In the genomic region with DNA sequence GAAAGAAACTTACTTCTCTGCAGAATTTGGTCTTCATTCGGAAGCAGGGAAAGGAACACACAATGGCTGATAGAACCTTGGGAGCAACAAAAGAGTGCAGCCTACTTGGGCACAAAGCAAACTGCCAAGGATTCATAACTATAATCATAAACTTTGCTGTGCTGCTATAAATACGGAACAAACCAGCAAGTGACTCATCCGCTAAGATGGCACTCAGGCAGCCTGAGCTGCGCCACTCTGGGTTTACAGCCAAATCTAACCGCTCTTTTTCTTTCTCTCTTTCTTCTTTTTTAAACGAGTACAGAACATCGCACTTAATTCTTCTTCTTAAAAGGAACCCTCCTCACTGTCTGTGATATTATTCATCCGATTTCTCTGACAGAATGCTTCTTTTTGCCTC, we compare ENCODE assay signal across 16 cellular contexts.
DNase-seq lines count a peak whose midpoint lies in the region; ATAC-seq, FAIRE-seq and TF ChIP-seq lines count a peak whose summit lies in the region.
"Had no signal": no experiment of that assay in that cellular context is flagged by ENCODE, and none has a peak within 500 bp of the region (broad histone marks: within the 10 kb centered on the region; RNA-seq: fewer than 3 reads in every experiment).

No MANE protein-coding gene starts in this region.

- no peak overlapping the region for H3K4me3 Mint-ChIP-seq in activated naive CD4-positive, alpha-beta T cell treated with anti-CD3 and anti-CD28 coated beads for 36 hours
- H3K4me3 Mint-ChIP-seq: H9 had no signal

- H3K4me3 ChIP-seq in GM12878 = 0 out of 2 replicates have a peak overlapping the region, but pooled peaks have one; percentile 35
- peak overlapping the region; percentile 36 to 41 for H3K4me3 ChIP-seq in stomach smooth muscle (ENCODE audit: low read length in 2 of 2)
- no peak overlapping the region for H3K4me3 ChIP-seq in aorta (ENCODE audit: low read length in 2 of 2)

- peaks cover 28% of the 10 kb centered on the region for H3K27me3 Mint-ChIP-seq in activated naive CD4-positive, alpha-beta T cell treated with anti-CD3 and anti-CD28 coated beads for 36 hours (ENCODE audit: low read depth)

- FAIRE-seq in GM12878 (lab: Jason Lieb, UNC) = no peak

- no peaks in the 10 kb centered on the region for H3K9me3 ChIP-seq in GM12878 (replicated peaks; ENCODE audit: control insufficient read depth, insufficient read depth, low read length)
- no peaks in the 10 kb centered on the region for H3K9me3 ChIP-seq in stomach smooth muscle (ENCODE audit: control insufficient read depth in 2 of 2, low read length in 2 of 2)
- H3K9me3 ChIP-seq in aorta (ENCODE audit: control insufficient read depth, low read length) = no peaks in the 10 kb centered on the region

- H3K27ac ChIP-seq in GM12878 (ENCODE audit: control insufficient read depth, insufficient read depth) (peak overlapping the region; percentile 64), stomach smooth muscle (ENCODE audit: low read length) (peak overlapping the region; percentile 19), aorta (ENCODE audit: low read depth in 1 of 2, low read length in 2 of 2) (peak overlapping the region in 1 of 2 donors; percentile 8)

- H3K36me3 ChIP-seq in GM12878 (ENCODE audit: control insufficient read depth in 2 of 2, insufficient read depth in 2 of 2, low read length in 1 of 2) (no peaks in the 10 kb centered on the region), stomach smooth muscle (ENCODE audit: control insufficient read depth in 2 of 2, insufficient read depth in 2 of 2, low read length in 2 of 2) (no peaks in the 10 kb centered on the region), aorta (ENCODE audit: control insufficient read depth in 1 of 2, insufficient read depth in 2 of 2, low read length in 1 of 2) (peaks cover 0 to 2% of the 10 kb centered on the region in 2 donors)

- H4K20me1 ChIP-seq in GM12878 (ENCODE audit: control insufficient read depth, insufficient read depth) = no peaks in the 10 kb centered on the region

- TF ChIP-seq POLR2A in GM12878 (IDR thresholded peaks at IDR 0.05; ENCODE audit: low read depth, low read length) = no peak

- peaks cover 69% of the 10 kb centered on the region for H3K4me1 ChIP-seq in GM12878 (ENCODE audit: control insufficient read depth, insufficient read depth, low read length)
- peaks cover 9% of the 10 kb centered on the region for H3K4me1 ChIP-seq in stomach smooth muscle (ENCODE audit: control insufficient read depth, insufficient read depth, low read length)
- H3K4me1 ChIP-seq in aorta (ENCODE audit: control insufficient read depth in 1 of 2, insufficient read depth in 2 of 2, low read length in 2 of 2) = peaks cover 0 to 2% of the 10 kb centered on the region in 2 donors

- no TSS peak for BruUV-seq in GM12878 (replicated peaks; lab: Mats Ljungman, UMichigan)

- H3K79me2 ChIP-seq in GM12878 (ENCODE audit: control insufficient read depth, insufficient read depth, low read length) = no peaks in the 10 kb centered on the region

- H3K9ac ChIP-seq in GM12878 (ENCODE audit: control insufficient read depth, insufficient read depth, low read length) (peak overlapping the region; percentile 55; the same call in 1 of the 2 replicates), stomach smooth muscle (ENCODE audit: low read length in 2 of 2) (peak overlapping the region; percentile 43 to 57)

- H3K9me3 Mint-ChIP-seq in activated naive CD4-positive, alpha-beta T cell treated with anti-CD3 and anti-CD28 coated beads, Interleukin-2, amount 50 U/mL, for 72 hours = no peaks in the 10 kb centered on the region
- no peaks in the 10 kb centered on the region for H3K9me3 Mint-ChIP-seq in activated naive CD4-positive, alpha-beta T cell treated with anti-CD3 and anti-CD28 coated beads for 36 hours
- H3K9me3 Mint-ChIP-seq: H9 had no signal

- POLR2A ChIA-PET in GM12878 (lab: Charles Lee) = interaction anchor here (1.1 to 1.6 kb wide), 4 partner anchors 9 to 23 kb away, joined by 3 to 4 read pairs (median 3); no protein-coding TSS in a partner anchor

- TF ChIP-seq RAD21 in GM12878 (IDR thresholded peaks at IDR 0.05; ENCODE audit: insufficient read depth, low read depth, low read length) = no peak

- 4% methylated on average over 8 of the region's 8 CpGs for WGBS in GM12878 (ENCODE audit: insufficient coverage, insufficient replicate concordance, low lambda C conversion rate, missing lambda C conversion rate)
- 57 to 65% methylated on average over 8 of the region's 8 CpGs for WGBS in aorta, 2 donors

- SMC1A ChIA-PET in GM12878 (lab: Charles Lee; ENCODE audit: uncharacterized antibody, unreplicated experiment) = interaction anchor here (1.2 to 12.6 kb wide), 5 partner anchors 17 to 52 kb away, joined by 3 to 116 read pairs (median 4); no protein-coding TSS in a partner anchor

- H3K27ac Mint-ChIP-seq in activated naive CD4-positive, alpha-beta T cell treated with anti-CD3 and anti-CD28 coated beads, Interleukin-2, amount 50 U/mL, for 72 hours = peak overlapping the region; percentile 45 to 75
- no peak overlapping the region for H3K27ac Mint-ChIP-seq in activated naive CD4-positive, alpha-beta T cell treated with anti-CD3 and anti-CD28 coated beads for 36 hours
- H3K27ac Mint-ChIP-seq: H9 had no signal

- no peak for DNase-seq in activated naive CD4-positive, alpha-beta T cell treated with anti-CD3 and anti-CD28 coated beads, Interleukin-2, amount 50 U/mL, for 72 hours (ENCODE audit: low spot score in 2 of 2)
- no peak for DNase-seq in activated naive CD4-positive, alpha-beta T cell treated with anti-CD3 and anti-CD28 coated beads for 36 hours
- DNase-seq in NOMO-1 (lab: John Stamatoyannopoulos, UW; ENCODE audit: unreplicated experiment in 2 of 2) (peak; percentile 37 to 81), GM12878 (ENCODE audit: low read depth, low spot score) (no peak), NCI-H748 (lab: John Stamatoyannopoulos, UW; ENCODE audit: unreplicated experiment) (no peak), aorta (no peak), NCI-H2029 (lab: John Stamatoyannopoulos, UW) (no peak)
- DNase-seq: activated CD4-positive, CD25-positive, alpha-beta regulatory T cell; central memory CD4-positive, alpha-beta T cell; DMS53; H9; mammary epithelial cell; NCI-H1694; NCI-H774; stimulated activated CD4-positive, alpha-beta T cell treated with anti-CD3 and anti-CD28 coated beads, Interleukin-15, amount 100 ng/mL, for 24 hours had no signal

- peak overlapping the region; percentile 75 for H3K4me2 ChIP-seq in GM12878 (ENCODE audit: control insufficient read depth, insufficient read depth)

- no peak overlapping the region; the same call in 1 of the 2 replicates for H2AFZ ChIP-seq in GM12878 (ENCODE audit: control insufficient read depth, low read depth, low read length)

- peaks cover 20% of the 10 kb centered on the region for H3K4me1 Mint-ChIP-seq in activated naive CD4-positive, alpha-beta T cell treated with anti-CD3 and anti-CD28 coated beads for 36 hours (ENCODE audit: low read depth)

- no peaks in the 10 kb centered on the region for H3K36me3 Mint-ChIP-seq in activated naive CD4-positive, alpha-beta T cell treated with anti-CD3 and anti-CD28 coated beads, Interleukin-2, amount 50 U/mL, for 72 hours
- H3K36me3 Mint-ChIP-seq in activated naive CD4-positive, alpha-beta T cell treated with anti-CD3 and anti-CD28 coated beads for 36 hours (ENCODE audit: low read depth) = no peaks in the 10 kb centered on the region

- H3K27me3 ChIP-seq in GM12878 (replicated peaks in 1 of 2; ENCODE audit: control insufficient read depth in 2 of 2, insufficient read depth in 2 of 2, low read length in 1 of 2) (no peaks in the 10 kb centered on the region), stomach smooth muscle (ENCODE audit: control insufficient read depth in 1 of 2, insufficient read depth in 2 of 2, low read length in 2 of 2) (no peaks in the 10 kb centered on the region), aorta (ENCODE audit: control insufficient read depth in 1 of 2, insufficient read depth in 2 of 2, low read length in 1 of 2) (no peaks in the 10 kb centered on the region)

- intact Hi-C loops in activated naive CD4-positive, alpha-beta T cell treated with anti-CD3 and anti-CD28 coated beads for 36 hours (cut with micrococcal nuclease) = loop anchor here (10.0 kb wide), 3 partner anchors 468 to 728 kb away; no protein-coding TSS in a partner anchor
- intact Hi-C loops in GM12878 (cut with micrococcal nuclease; ENCODE audit: unreplicated experiment) = loop anchor here (5.0 to 10.0 kb wide), 2 partner anchors 50 to 402 kb away; a partner anchor contains a TSS
- intact Hi-C loops in aorta (cut with DNase I) = no loop called here

- in situ Hi-C loops in GM12878 (cut with MboI) = no loop called here

- peak in 1 of 2 donors; percentile 42 for ATAC-seq in activated naive CD4-positive, alpha-beta T cell treated with anti-CD3 and anti-CD28 coated beads, Interleukin-2, amount 50 U/mL, for 72 hours
- ATAC-seq in GM12878 = no peak
- no peak for ATAC-seq in aorta (ENCODE audit: low FRiP score)

- TF ChIP-seq CTCF in GM12878 (IDR thresholded peaks at IDR 0.05 in 2 of 3, conservative IDR thresholded peaks at IDR 0.05 in 1 of 3; ENCODE audit: control insufficient read depth in 2 of 3, extremely low read depth in 1 of 3, insufficient read depth in 1 of 3, low read depth in 3 of 3, low read length in 3 of 3) = no peak

- TF ChIP-seq EP300 in GM12878 (IDR thresholded peaks at IDR 0.05; ENCODE audit: borderline replicate concordance in 1 of 2, control insufficient read depth in 1 of 2, low read depth in 2 of 2, low read length in 2 of 2) = no peak

- RAD21 ChIA-PET in GM12878 (lab: Charles Lee; ENCODE audit: unreplicated experiment) = interaction anchor here (1.0 to 4.5 kb wide), 6 partner anchors 18 to 51 kb away, joined by 3 to 24 read pairs (median 4); no protein-coding TSS in a partner anchor

- CTCF ChIA-PET in activated naive CD4-positive, alpha-beta T cell treated with anti-CD3 and anti-CD28 coated beads for 36 hours (lab: Charles Lee) = no interaction called here
- CTCF ChIA-PET in GM12878 (lab: Yijun Ruan, JAX) = interaction anchor here (0.6 to 17.7 kb wide), 7 partner anchors 9 to 720 kb away, joined by 3 to 214 read pairs (median 6); no protein-coding TSS in a partner anchor

TF ChIP-seq in GM12878, 131 proteins besides CTCF, POLR2A, EP300 and RAD21:
- TF ChIP-seq SREBF1 (IDR thresholded peaks at IDR 0.05; ENCODE audit: low read length) = no peak
- TF ChIP-seq, protein P1, sequence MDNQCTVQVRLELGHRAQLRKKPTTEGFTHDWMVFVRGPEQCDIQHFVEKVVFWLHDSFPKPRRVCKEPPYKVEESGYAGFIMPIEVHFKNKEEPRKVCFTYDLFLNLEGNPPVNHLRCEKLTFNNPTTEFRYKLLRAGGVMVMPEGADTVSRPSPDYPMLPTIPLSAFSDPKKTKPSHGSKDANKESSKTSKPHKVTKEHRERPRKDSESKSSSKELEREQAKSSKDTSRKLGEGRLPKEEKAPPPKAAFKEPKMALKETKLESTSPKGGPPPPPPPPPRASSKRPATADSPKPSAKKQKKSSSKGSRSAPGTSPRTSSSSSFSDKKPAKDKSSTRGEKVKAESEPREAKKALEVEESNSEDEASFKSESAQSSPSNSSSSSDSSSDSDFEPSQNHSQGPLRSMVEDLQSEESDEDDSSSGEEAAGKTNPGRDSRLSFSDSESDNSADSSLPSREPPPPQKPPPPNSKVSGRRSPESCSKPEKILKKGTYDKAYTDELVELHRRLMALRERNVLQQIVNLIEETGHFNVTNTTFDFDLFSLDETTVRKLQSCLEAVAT (IDR thresholded peaks at IDR 0.05) = peak; percentile 55

Comparison
In these comparisons a context has a peak if more than half of its experiments do, and no peak if none do; other contexts are left out.
1. DNase-seq: peak in NOMO-1 (2 of 2); none in activated naive CD4-positive, alpha-beta T cell treated with anti-CD3 and anti-CD28 coated beads, Interleukin-2, amount 50 U/mL, for 72 hours (0 of 2), activated naive CD4-positive, alpha-beta T cell treated with anti-CD3 and anti-CD28 coated beads for 36 hours (single experiment), GM12878 (single experiment), NCI-H748 (single experiment), aorta (0 of 2) and NCI-H2029 (single experiment).
2. H3K4me3 ChIP-seq: peak in GM12878 (single experiment) and stomach smooth muscle (2 of 2); none in aorta (0 of 2).
3. intact Hi-C loops: an anchor here in activated naive CD4-positive, alpha-beta T cell treated with anti-CD3 and anti-CD28 coated beads for 36 hours (10.0 kb wide) and GM12878 (5.0 to 10.0 kb wide); none called in aorta.